Comparison of ENCODE assay signal across 1 cellular context in genomic region chr6:7295916-7296315, GRCh38.
TF ChIP-seq lines count a peak whose summit lies in the region.

No MANE protein-coding gene starts in this region.

TF ChIP-seq in GM12878, 131 proteins besides CTCF, POLR2A, EP300 and RAD21 (continued from another document):
- TF ChIP-seq, protein P1, sequence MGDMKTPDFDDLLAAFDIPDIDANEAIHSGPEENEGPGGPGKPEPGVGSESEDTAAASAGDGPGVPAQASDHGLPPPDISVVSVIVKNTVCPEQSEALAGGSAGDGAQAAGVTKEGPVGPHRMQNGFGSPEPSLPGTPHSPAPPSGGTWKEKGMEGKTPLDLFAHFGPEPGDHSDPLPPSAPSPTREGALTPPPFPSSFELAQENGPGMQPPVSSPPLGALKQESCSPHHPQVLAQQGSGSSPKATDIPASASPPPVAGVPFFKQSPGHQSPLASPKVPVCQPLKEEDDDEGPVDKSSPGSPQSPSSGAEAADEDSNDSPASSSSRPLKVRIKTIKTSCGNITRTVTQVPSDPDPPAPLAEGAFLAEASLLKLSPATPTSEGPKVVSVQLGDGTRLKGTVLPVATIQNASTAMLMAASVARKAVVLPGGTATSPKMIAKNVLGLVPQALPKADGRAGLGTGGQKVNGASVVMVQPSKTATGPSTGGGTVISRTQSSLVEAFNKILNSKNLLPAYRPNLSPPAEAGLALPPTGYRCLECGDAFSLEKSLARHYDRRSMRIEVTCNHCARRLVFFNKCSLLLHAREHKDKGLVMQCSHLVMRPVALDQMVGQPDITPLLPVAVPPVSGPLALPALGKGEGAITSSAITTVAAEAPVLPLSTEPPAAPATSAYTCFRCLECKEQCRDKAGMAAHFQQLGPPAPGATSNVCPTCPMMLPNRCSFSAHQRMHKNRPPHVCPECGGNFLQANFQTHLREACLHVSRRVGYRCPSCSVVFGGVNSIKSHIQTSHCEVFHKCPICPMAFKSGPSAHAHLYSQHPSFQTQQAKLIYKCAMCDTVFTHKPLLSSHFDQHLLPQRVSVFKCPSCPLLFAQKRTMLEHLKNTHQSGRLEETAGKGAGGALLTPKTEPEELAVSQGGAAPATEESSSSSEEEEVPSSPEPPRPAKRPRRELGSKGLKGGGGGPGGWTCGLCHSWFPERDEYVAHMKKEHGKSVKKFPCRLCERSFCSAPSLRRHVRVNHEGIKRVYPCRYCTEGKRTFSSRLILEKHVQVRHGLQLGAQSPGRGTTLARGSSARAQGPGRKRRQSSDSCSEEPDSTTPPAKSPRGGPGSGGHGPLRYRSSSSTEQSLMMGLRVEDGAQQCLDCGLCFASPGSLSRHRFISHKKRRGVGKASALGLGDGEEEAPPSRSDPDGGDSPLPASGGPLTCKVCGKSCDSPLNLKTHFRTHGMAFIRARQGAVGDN (IDR thresholded peaks at IDR 0.05): no peak
- no peak for TF ChIP-seq POU2F2 (IDR thresholded peaks at IDR 0.05; ENCODE audit: borderline replicate concordance, low read depth, low read length)
- no peak for TF ChIP-seq YY1 (IDR thresholded peaks at IDR 0.05; ENCODE audit: low read depth, low read length)
- TF ChIP-seq ZBTB4 (CRISPR knock-in tag; IDR thresholded peaks at IDR 0.05): no peak
- peak; percentile 40; the same call in 1 of the 2 replicates for TF ChIP-seq NBN (IDR thresholded peaks at IDR 0.05)
- peak; percentile 53; the same call in 1 of the 2 replicates for TF ChIP-seq ZNF384 (IDR thresholded peaks at IDR 0.05; ENCODE audit: borderline replicate concordance, low read depth, low read length)
- no peak for TF ChIP-seq RAD51 (IDR thresholded peaks at IDR 0.05)
- TF ChIP-seq SKIL (IDR thresholded peaks at IDR 0.05; ENCODE audit: low read depth, poor library complexity, severe bottlenecking): no peak
- no peak for TF ChIP-seq RBBP5 (conservative IDR thresholded peaks at IDR 0.05)
- TF ChIP-seq, protein P2, sequence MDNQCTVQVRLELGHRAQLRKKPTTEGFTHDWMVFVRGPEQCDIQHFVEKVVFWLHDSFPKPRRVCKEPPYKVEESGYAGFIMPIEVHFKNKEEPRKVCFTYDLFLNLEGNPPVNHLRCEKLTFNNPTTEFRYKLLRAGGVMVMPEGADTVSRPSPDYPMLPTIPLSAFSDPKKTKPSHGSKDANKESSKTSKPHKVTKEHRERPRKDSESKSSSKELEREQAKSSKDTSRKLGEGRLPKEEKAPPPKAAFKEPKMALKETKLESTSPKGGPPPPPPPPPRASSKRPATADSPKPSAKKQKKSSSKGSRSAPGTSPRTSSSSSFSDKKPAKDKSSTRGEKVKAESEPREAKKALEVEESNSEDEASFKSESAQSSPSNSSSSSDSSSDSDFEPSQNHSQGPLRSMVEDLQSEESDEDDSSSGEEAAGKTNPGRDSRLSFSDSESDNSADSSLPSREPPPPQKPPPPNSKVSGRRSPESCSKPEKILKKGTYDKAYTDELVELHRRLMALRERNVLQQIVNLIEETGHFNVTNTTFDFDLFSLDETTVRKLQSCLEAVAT (IDR thresholded peaks at IDR 0.05): peak; percentile 26; the same call in 1 of the 2 replicates
- TF ChIP-seq, protein P3, sequence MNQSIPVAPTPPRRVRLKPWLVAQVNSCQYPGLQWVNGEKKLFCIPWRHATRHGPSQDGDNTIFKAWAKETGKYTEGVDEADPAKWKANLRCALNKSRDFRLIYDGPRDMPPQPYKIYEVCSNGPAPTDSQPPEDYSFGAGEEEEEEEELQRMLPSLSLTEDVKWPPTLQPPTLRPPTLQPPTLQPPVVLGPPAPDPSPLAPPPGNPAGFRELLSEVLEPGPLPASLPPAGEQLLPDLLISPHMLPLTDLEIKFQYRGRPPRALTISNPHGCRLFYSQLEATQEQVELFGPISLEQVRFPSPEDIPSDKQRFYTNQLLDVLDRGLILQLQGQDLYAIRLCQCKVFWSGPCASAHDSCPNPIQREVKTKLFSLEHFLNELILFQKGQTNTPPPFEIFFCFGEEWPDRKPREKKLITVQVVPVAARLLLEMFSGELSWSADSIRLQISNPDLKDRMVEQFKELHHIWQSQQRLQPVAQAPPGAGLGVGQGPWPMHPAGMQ (IDR thresholded peaks at IDR 0.05; ENCODE audit: borderline replicate concordance): no peak
- TF ChIP-seq, protein P4, sequence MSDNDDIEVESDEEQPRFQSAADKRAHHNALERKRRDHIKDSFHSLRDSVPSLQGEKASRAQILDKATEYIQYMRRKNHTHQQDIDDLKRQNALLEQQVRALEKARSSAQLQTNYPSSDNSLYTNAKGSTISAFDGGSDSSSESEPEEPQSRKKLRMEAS (IDR thresholded peaks at IDR 0.05; ENCODE audit: low read depth, low read length): no peak
- TF ChIP-seq ELK1 (IDR thresholded peaks at IDR 0.05; ENCODE audit: low read depth, low read length): no peak
- no peak for TF ChIP-seq SP1 (IDR thresholded peaks at IDR 0.05; ENCODE audit: low read depth, low read length)
- TF ChIP-seq ETV6 (conservative IDR thresholded peaks at IDR 0.05 in 1 of 2, IDR thresholded peaks at IDR 0.05 in 1 of 2; ENCODE audit: borderline replicate concordance in 1 of 2, low read depth in 1 of 2): no peak
- TF ChIP-seq ATF7 (IDR thresholded peaks at IDR 0.05; ENCODE audit: low read depth): peak; percentile 54; the same call in 1 of the 2 replicates
- TF ChIP-seq CBFB (IDR thresholded peaks at IDR 0.05; ENCODE audit: low read depth): no peak
- TF ChIP-seq NR2C1 (IDR thresholded peaks at IDR 0.05): no peak
- TF ChIP-seq BCL11A (IDR thresholded peaks at IDR 0.05; ENCODE audit: low read depth, low read length): peak; percentile 12; the same call in 1 of the 2 replicates
